ENCODE assay signal across 8 cellular contexts in the genomic region with DNA sequence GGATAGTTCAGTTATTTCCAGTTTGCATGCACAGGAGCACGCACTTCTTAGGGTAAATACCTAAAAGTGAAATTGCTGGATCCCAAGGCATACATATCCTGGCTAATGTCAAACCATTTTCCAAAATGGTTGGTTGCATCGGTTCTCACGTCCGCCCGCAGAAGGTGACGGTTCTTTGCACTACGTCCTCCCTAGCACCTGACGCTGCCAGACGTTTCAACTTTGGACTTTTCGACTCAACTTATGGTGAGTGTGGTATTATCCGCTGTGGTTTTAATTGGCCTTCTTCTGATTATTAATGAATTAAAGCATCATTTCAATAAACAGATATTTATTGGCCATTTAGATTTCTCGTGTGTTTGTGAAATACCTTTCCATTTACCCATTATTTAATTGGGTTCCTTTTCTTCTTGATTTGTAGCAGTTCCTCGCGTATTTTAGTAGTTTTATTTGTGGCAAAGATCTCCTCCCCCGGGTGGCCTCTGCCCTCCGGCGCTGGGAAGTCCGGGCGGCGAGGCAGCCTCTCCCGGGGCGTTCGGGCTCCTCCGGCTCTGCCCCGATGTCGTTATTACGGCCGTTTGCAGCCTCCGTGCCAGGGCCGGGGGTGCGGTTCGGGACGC. TPM values are rescaled to one million over a fixed set of nuclear protein-coding genes. Genes with fewer than 3 reads are reported as not detected.
DNase-seq lines count a peak whose midpoint lies in the region; ATAC-seq and TF ChIP-seq lines count a peak whose summit lies in the region.

JHY (plus strand) TSS at position 571 of the 620 bp plus-strand sequence. CDS start 3,091 bp downstream, outside the sequence.

- no peaks in the 10 kb centered on the region for H3K9me3 Mint-ChIP-seq in activated CD8-positive, alpha-beta T cell treated with anti-CD3 and anti-CD28 coated beads for 36 hours
- H3K9me3 Mint-ChIP-seq in stimulated activated effector memory CD8-positive, alpha-beta T cell treated with anti-CD3 and anti-CD28 coated beads, Interleukin-12 subunit alpha, Interleukin-12 subunit beta, amount 100 ng/mL, for 72 hours, result no peaks in the 10 kb centered on the region

- H3K27ac Mint-ChIP-seq in activated CD8-positive, alpha-beta T cell treated with anti-CD3 and anti-CD28 coated beads for 36 hours, result peak within 1 kb of the TSS; percentile 85
- peak within 1 kb of the TSS; percentile 95 for H3K27ac Mint-ChIP-seq in stimulated activated effector memory CD8-positive, alpha-beta T cell treated with anti-CD3 and anti-CD28 coated beads, Interleukin-12 subunit alpha, Interleukin-12 subunit beta, amount 100 ng/mL, for 72 hours

- H3K27me3 Mint-ChIP-seq in activated CD8-positive, alpha-beta T cell treated with anti-CD3 and anti-CD28 coated beads for 36 hours, result no peaks in the 10 kb centered on the region

- H3K4me3 Mint-ChIP-seq in activated CD8-positive, alpha-beta T cell treated with anti-CD3 and anti-CD28 coated beads for 36 hours, result peak within 1 kb of the TSS; percentile 81
- peak within 1 kb of the TSS; percentile 86 for H3K4me3 Mint-ChIP-seq in stimulated activated effector memory CD8-positive, alpha-beta T cell treated with anti-CD3 and anti-CD28 coated beads, Interleukin-12 subunit alpha, Interleukin-12 subunit beta, amount 100 ng/mL, for 72 hours

- intact Hi-C loops in activated CD8-positive, alpha-beta T cell treated with anti-CD3 and anti-CD28 coated beads for 36 hours (cut with micrococcal nuclease), result no loop called here

- CTCF ChIA-PET in activated CD8-positive, alpha-beta T cell treated with anti-CD3 and anti-CD28 coated beads for 36 hours (lab: Charles Lee), result no interaction called here

- peaks cover 3% of the 10 kb centered on the region for H3K36me3 Mint-ChIP-seq in activated CD8-positive, alpha-beta T cell treated with anti-CD3 and anti-CD28 coated beads for 36 hours (ENCODE audit: low read depth)
- no peaks in the 10 kb centered on the region for H3K36me3 Mint-ChIP-seq in stimulated activated effector memory CD8-positive, alpha-beta T cell treated with anti-CD3 and anti-CD28 coated beads, Interleukin-12 subunit alpha, Interleukin-12 subunit beta, amount 100 ng/mL, for 72 hours

- ATAC-seq in activated CD8-positive, alpha-beta T cell treated with anti-CD3 and anti-CD28 coated beads for 36 hours, result no peak
- no peak for ATAC-seq in stimulated activated effector memory CD8-positive, alpha-beta T cell treated with anti-CD3 and anti-CD28 coated beads, Interleukin-12 subunit alpha, Interleukin-12 subunit beta, amount 100 ng/mL, for 72 hours
- no peak for ATAC-seq in GM18511 (IDR thresholded peaks at IDR 0.05; ENCODE audit: unreplicated experiment)

- TF ChIP-seq CTCF in activated CD8-positive, alpha-beta T cell treated with anti-CD3 and anti-CD28 coated beads for 36 hours (IDR thresholded peaks at IDR 0.05), result no peak

- H3K4me1 Mint-ChIP-seq in activated CD8-positive, alpha-beta T cell treated with anti-CD3 and anti-CD28 coated beads for 36 hours (ENCODE audit: low read depth), result peaks cover 31% of the 10 kb centered on the region
- H3K4me1 Mint-ChIP-seq in stimulated activated effector memory CD8-positive, alpha-beta T cell treated with anti-CD3 and anti-CD28 coated beads, Interleukin-12 subunit alpha, Interleukin-12 subunit beta, amount 100 ng/mL, for 72 hours, result peaks cover 55% of the 10 kb centered on the region

- peak; percentile 52 for DNase-seq in NCI-H1105 (lab: John Stamatoyannopoulos, UW)
- no peak for DNase-seq in NCI-H1105 treated with DMSO at 0.1 percent for 48 hours (lab: John Stamatoyannopoulos, UW)
- DNase-seq in activated CD8-positive, alpha-beta T cell treated with anti-CD3 and anti-CD28 coated beads for 36 hours, result no peak
- no peak for DNase-seq in stimulated activated effector memory CD8-positive, alpha-beta T cell treated with anti-CD3 and anti-CD28 coated beads, Interleukin-12 subunit alpha, Interleukin-12 subunit beta, amount 100 ng/mL, for 72 hours (ENCODE audit: low spot score in 2 of 2)
- DNase-seq in activated CD4-positive, alpha-beta T cell treated with anti-CD3 and anti-CD28 coated beads, Interleukin-2, amount 50 U/mL, for 1 hour, result no peak
- no peak for DNase-seq in medulla oblongata (ENCODE audit: extremely low spot score)

- H3K4me3 ChIP-seq in iPS-11a (ENCODE audit: low read depth, low read length), result peak within 1 kb of the TSS; percentile 57

- POLR2A ChIA-PET in activated CD8-positive, alpha-beta T cell treated with anti-CD3 and anti-CD28 coated beads for 36 hours (lab: Charles Lee), result no interaction called here

RNA-seq across cellular contexts. Expression of gene JHY, which starts in this region (rescaled TPM):
- 1 to 10 TPM; 1.3 to 1.8 TPM for total RNA-seq in activated CD8-positive, alpha-beta T cell treated with anti-CD3 and anti-CD28 coated beads for 36 hours
